1 cellular context compared by ENCODE assay signal in the genomic region with DNA sequence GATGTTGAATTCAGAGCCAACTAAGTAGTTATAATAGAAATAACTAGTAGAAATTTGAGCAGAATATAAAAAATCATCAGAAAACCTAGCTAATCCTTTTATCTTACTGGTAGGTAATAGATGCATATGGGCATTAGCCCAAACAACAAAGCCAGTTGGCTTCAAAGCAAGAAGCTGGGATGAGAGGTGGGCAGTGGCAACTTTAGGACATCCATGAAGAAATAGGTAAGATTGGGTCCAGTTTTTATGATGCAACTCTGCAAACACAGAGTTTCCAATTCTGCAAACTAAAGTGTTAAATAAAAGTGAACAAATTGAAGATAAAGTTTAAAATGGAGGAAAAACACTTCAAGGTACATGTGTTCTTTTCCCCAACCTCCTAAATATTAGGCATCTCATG.
A peak's percentile ranks its signal among the peaks of the same experiment; 100 is the strongest.
TF ChIP-seq lines count a peak whose summit lies in the region.

No MANE protein-coding gene starts in this region.

TF ChIP-seq in liver, 16 proteins besides CTCF, POLR2A, EP300 and RAD21 (continued from another document):
- TF ChIP-seq, protein P1, sequence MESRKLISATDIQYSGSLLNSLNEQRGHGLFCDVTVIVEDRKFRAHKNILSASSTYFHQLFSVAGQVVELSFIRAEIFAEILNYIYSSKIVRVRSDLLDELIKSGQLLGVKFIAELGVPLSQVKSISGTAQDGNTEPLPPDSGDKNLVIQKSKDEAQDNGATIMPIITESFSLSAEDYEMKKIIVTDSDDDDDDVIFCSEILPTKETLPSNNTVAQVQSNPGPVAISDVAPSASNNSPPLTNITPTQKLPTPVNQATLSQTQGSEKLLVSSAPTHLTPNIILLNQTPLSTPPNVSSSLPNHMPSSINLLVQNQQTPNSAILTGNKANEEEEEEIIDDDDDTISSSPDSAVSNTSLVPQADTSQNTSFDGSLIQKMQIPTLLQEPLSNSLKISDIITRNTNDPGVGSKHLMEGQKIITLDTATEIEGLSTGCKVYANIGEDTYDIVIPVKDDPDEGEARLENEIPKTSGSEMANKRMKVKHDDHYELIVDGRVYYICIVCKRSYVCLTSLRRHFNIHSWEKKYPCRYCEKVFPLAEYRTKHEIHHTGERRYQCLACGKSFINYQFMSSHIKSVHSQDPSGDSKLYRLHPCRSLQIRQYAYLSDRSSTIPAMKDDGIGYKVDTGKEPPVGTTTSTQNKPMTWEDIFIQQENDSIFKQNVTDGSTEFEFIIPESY (IDR thresholded peaks at IDR 0.05) = no peak
- TF ChIP-seq, protein P2, sequence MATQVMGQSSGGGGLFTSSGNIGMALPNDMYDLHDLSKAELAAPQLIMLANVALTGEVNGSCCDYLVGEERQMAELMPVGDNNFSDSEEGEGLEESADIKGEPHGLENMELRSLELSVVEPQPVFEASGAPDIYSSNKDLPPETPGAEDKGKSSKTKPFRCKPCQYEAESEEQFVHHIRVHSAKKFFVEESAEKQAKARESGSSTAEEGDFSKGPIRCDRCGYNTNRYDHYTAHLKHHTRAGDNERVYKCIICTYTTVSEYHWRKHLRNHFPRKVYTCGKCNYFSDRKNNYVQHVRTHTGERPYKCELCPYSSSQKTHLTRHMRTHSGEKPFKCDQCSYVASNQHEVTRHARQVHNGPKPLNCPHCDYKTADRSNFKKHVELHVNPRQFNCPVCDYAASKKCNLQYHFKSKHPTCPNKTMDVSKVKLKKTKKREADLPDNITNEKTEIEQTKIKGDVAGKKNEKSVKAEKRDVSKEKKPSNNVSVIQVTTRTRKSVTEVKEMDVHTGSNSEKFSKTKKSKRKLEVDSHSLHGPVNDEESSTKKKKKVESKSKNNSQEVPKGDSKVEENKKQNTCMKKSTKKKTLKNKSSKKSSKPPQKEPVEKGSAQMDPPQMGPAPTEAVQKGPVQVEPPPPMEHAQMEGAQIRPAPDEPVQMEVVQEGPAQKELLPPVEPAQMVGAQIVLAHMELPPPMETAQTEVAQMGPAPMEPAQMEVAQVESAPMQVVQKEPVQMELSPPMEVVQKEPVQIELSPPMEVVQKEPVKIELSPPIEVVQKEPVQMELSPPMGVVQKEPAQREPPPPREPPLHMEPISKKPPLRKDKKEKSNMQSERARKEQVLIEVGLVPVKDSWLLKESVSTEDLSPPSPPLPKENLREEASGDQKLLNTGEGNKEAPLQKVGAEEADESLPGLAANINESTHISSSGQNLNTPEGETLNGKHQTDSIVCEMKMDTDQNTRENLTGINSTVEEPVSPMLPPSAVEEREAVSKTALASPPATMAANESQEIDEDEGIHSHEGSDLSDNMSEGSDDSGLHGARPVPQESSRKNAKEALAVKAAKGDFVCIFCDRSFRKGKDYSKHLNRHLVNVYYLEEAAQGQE (IDR thresholded peaks at IDR 0.05) = peak; percentile 12
- TF ChIP-seq FOXA2 (IDR thresholded peaks at IDR 0.05) = no peak
- TF ChIP-seq, protein P3, sequence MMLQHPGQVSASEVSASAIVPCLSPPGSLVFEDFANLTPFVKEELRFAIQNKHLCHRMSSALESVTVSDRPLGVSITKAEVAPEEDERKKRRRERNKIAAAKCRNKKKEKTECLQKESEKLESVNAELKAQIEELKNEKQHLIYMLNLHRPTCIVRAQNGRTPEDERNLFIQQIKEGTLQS (IDR thresholded peaks at IDR 0.05) = peak; percentile 48
- TF ChIP-seq RXRA (IDR thresholded peaks at IDR 0.05) = peak in 1 of 2 donors; percentile 52
- no peak for TF ChIP-seq TAF1 (conservative IDR thresholded peaks at IDR 0.05)
